10 cellular contexts compared by ENCODE assay signal in the genomic region with DNA sequence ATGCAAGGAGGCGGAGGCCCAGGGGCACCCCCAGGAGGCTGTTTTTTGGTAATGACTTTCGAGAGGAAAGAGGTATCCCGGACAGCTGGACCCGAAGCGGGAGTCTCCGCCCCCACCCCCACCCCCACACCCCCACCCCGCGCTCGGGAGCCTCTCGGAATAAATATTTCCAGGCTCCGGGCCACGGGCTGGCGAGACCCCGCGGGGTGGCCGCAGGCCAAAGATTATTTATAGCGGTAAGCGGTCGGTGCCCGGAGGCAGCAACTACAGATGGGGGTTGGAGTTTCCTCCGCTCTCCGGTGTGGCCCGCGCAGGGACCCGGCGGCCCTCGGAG. TPM values are rescaled to one million over a fixed set of nuclear protein-coding genes. Genes with fewer than 3 reads are reported as not detected.
A peak's percentile ranks its signal among the peaks of the same experiment; 100 is the strongest.
DNase-seq lines count a peak whose midpoint lies in the region; ATAC-seq and TF ChIP-seq lines count a peak whose summit lies in the region.
"Had no signal": no experiment of that assay in that cellular context is flagged by ENCODE, and none has a peak within 500 bp of the region (broad histone marks: within the 10 kb centered on the region; RNA-seq: fewer than 3 reads in every experiment).

No MANE protein-coding gene starts in this region.

- TF ChIP-seq POLR2A in tibial nerve (IDR thresholded peaks at IDR 0.05), result no peak

- no peak for TF ChIP-seq EP300 in tibial nerve (IDR thresholded peaks at IDR 0.05)

- H3K4me3 ChIP-seq in ectodermal cell (ENCODE audit: insufficient read depth, low read depth, low read length) (peak overlapping the region; percentile 45), tibial nerve (peak overlapping the region; percentile 31 to 56 (median 39))

- H3K36me3 Mint-ChIP-seq in activated CD4-positive, alpha-beta T cell treated with anti-CD3 and anti-CD28 coated beads, Interleukin-2, amount 10 ng/mL, durations not matched to agents 7 days and 5 days (ENCODE audit: low read depth), result peaks cover 7% of the 10 kb centered on the region
- peaks cover 47% of the 10 kb centered on the region for H3K36me3 Mint-ChIP-seq in mesothelial cell of epicardium

- H3K27me3 Mint-ChIP-seq in activated CD4-positive, alpha-beta T cell treated with anti-CD3 and anti-CD28 coated beads, Interleukin-2, amount 10 ng/mL, durations not matched to agents 7 days and 5 days, result peaks cover 54% of the 10 kb centered on the region
- peaks cover 1% of the 10 kb centered on the region for H3K27me3 Mint-ChIP-seq in mesothelial cell of epicardium (ENCODE audit: low read depth)

- POLR2A ChIA-PET in activated CD4-positive, alpha-beta T cell treated with anti-CD3 and anti-CD28 coated beads, Interleukin-2, amount 10 ng/mL, durations not matched to agents 7 days and 5 days (lab: Charles Lee), result no interaction called here

- H3K9me3 ChIP-seq in ectodermal cell (ENCODE audit: control insufficient read depth, low read length) (no peaks in the 10 kb centered on the region), tibial nerve (no peaks in the 10 kb centered on the region)

- no peak overlapping the region for H3K27ac Mint-ChIP-seq in activated CD4-positive, alpha-beta T cell treated with anti-CD3 and anti-CD28 coated beads, Interleukin-2, amount 10 ng/mL, durations not matched to agents 7 days and 5 days
- H3K27ac Mint-ChIP-seq in mesothelial cell of epicardium, result peak overlapping the region; percentile 99

- WGBS in ectodermal cell, 2 experiments, result 0 to 2% methylated on average over 20 to 24 of the region's 27 CpGs
- 17% methylated on average over 6 to 8 of the region's 27 CpGs for WGBS in tibial nerve, 2 donors

- peak; percentile 2 for DNase-seq in activated CD4-positive, alpha-beta T cell treated with anti-CD3 and anti-CD28 coated beads for 1 hour
- DNase-seq in activated CD4-positive, alpha-beta T cell treated with anti-CD3 and anti-CD28 coated beads, Interleukin-2, amount 10 ng/mL, durations not matched to agents 7 days and 5 days, result no peak
- DNase-seq in mesothelial cell of epicardium (ENCODE audit: low spot score in 2 of 2, unreplicated experiment in 2 of 2) (no peak), tibial nerve (ENCODE audit: low spot score in 2 of 2) (no peak), globus pallidus (ENCODE audit: low spot score) (no peak), NCI-H1694 treated with DMSO at 0.1 percent for 48 hours (lab: John Stamatoyannopoulos, UW) (no peak)
- DNase-seq: stimulated activated CD4-positive, alpha-beta T cell treated with anti-CD3 and anti-CD28 coated beads, Interleukin-4, amount 100 ng/mL, for 24 hours had no signal

- H3K27ac ChIP-seq in ectodermal cell (ENCODE audit: insufficient read depth, low read depth, low read length, poor library complexity, severe bottlenecking) (no peak overlapping the region), tibial nerve (peak overlapping the region in 3 of 4 donors; percentile 32 to 80 (median 57))

- H3K4me1 ChIP-seq in ectodermal cell (ENCODE audit: control insufficient read depth, insufficient read depth, low read length) (peaks cover 33% of the 10 kb centered on the region), tibial nerve (peaks cover 0 to 93% (median 52%) of the 10 kb centered on the region in 4 donors)

- CTCF ChIA-PET in activated CD4-positive, alpha-beta T cell treated with anti-CD3 and anti-CD28 coated beads, Interleukin-2, amount 10 ng/mL, durations not matched to agents 7 days and 5 days (lab: Charles Lee), result no interaction called here

- no peaks in the 10 kb centered on the region for H3K36me3 ChIP-seq in ectodermal cell (ENCODE audit: control insufficient read depth, insufficient read depth, low read length)
- no peaks in the 10 kb centered on the region for H3K36me3 ChIP-seq in tibial nerve

- H3K4me1 Mint-ChIP-seq in activated CD4-positive, alpha-beta T cell treated with anti-CD3 and anti-CD28 coated beads, Interleukin-2, amount 10 ng/mL, durations not matched to agents 7 days and 5 days, result peaks cover 21% of the 10 kb centered on the region
- peaks cover 43% of the 10 kb centered on the region for H3K4me1 Mint-ChIP-seq in mesothelial cell of epicardium

- H3K27me3 ChIP-seq in ectodermal cell (ENCODE audit: control insufficient read depth, insufficient read depth, low read length, poor library complexity, severe bottlenecking) (peaks cover 100% of the 10 kb centered on the region), tibial nerve (peaks cover 2 to 58% of the 10 kb centered on the region in 2 donors)

- TF ChIP-seq CTCF in mesothelial cell of epicardium (IDR thresholded peaks at IDR 0.05; ENCODE audit: unreplicated experiment) (no peak), tibial nerve (IDR thresholded peaks at IDR 0.05) (no peak)

- H3K9me3 Mint-ChIP-seq in activated CD4-positive, alpha-beta T cell treated with anti-CD3 and anti-CD28 coated beads, Interleukin-2, amount 10 ng/mL, durations not matched to agents 7 days and 5 days, result no peaks in the 10 kb centered on the region
- H3K9me3 Mint-ChIP-seq in mesothelial cell of epicardium, result no peaks in the 10 kb centered on the region
- H3K9me3 Mint-ChIP-seq: activated naive CD4-positive, alpha-beta T cell treated with anti-CD3 and anti-CD28 coated beads, Interleukin-2, amount 50 U/mL, for 72 hours had no signal

- no peak overlapping the region for H3K4me3 Mint-ChIP-seq in activated CD4-positive, alpha-beta T cell treated with anti-CD3 and anti-CD28 coated beads, Interleukin-2, amount 10 ng/mL, durations not matched to agents 7 days and 5 days
- peak overlapping the region; percentile 95 for H3K4me3 Mint-ChIP-seq in mesothelial cell of epicardium

- no peak for ATAC-seq in HG03460 (IDR thresholded peaks at IDR 0.05; ENCODE audit: unreplicated experiment)
- ATAC-seq: activated naive CD4-positive, alpha-beta T cell treated with anti-CD3 and anti-CD28 coated beads, Interleukin-2, amount 50 U/mL, for 72 hours had no signal

RNA-seq across cellular contexts. Expression of a gene that starts 3.3 kb away (rescaled TPM):
- total RNA-seq in activated CD4-positive, alpha-beta T cell treated with anti-CD3 and anti-CD28 coated beads, Interleukin-2, amount 10 ng/mL, durations not matched to agents 7 days and 5 days, result not detected
- 2.0 TPM for polyA plus RNA-seq in ectodermal cell (2013, experiment 1 of 4)
- 1.3 TPM for polyA plus RNA-seq in ectodermal cell (2013, experiment 2 of 4)
- 2.3 TPM for polyA plus RNA-seq in ectodermal cell (2013, experiment 3 of 4)
- polyA plus RNA-seq in ectodermal cell (2013, experiment 4 of 4), result 1.7 TPM
- total RNA-seq in mesothelial cell of epicardium (1,290 to 1,322 TPM (median 1,292 TPM) in 3 replicates), tibial nerve (10 to 100 TPM; 14.4 to 37.7 (median 34.2) TPM)

Comparison
In these comparisons a context has a peak if more than half of its experiments do, and no peak if none do; other contexts are left out.
1. RNA of a gene that starts 3.3 kb away (total RNA-seq): 1,290 to 1,322 TPM in mesothelial cell of epicardium; 14.4 to 37.7 TPM in tibial nerve and not detected in activated CD4-positive, alpha-beta T cell treated with anti-CD3 and anti-CD28 coated beads, Interleukin-2, amount 10 ng/mL, durations not matched to agents 7 days and 5 days; every median in the first group is over 10 times any median in the second.